8 cellular contexts compared by ENCODE assay signal in genomic region chr13:72221276-72221962, GRCh38.
A peak's percentile ranks its signal among the peaks of the same experiment; 100 is the strongest.
DNase-seq lines count a peak whose midpoint lies in the region; ATAC-seq, FAIRE-seq and TF ChIP-seq lines count a peak whose summit lies in the region.

No MANE protein-coding gene starts in this region.

- peak; percentile 67 for ATAC-seq in GM19395 (IDR thresholded peaks at IDR 0.05; ENCODE audit: unreplicated experiment)
- no peak for ATAC-seq in GM19452 (IDR thresholded peaks at IDR 0.05; ENCODE audit: unreplicated experiment)

- CTCF ChIA-PET in A673 (lab: Charles Lee), result no interaction called here

- H2AFZ ChIP-seq in neural cell (ENCODE audit: low read depth, low read length), result no peak overlapping the region

- H3K9ac ChIP-seq in neural cell (ENCODE audit: low read length), result no peak overlapping the region

- FAIRE-seq in frontal cortex (lab: Jason Lieb, UNC), result no peak

- H3K27me3 ChIP-seq in A673 (replicated peaks; ENCODE audit: insufficient read depth, low read depth, low read length, poor library complexity), result no peaks in the 10 kb centered on the region
- no peaks in the 10 kb centered on the region for H3K27me3 ChIP-seq in MG63
- no peaks in the 10 kb centered on the region for H3K27me3 ChIP-seq in neural cell (ENCODE audit: insufficient read depth, low read depth, low read length)

- DNase-seq in A673 (ENCODE audit: low spot score), result peak; percentile 40
- peak; percentile 25 for DNase-seq in MG63
- peak; percentile 19 to 70 for DNase-seq in T47D (ENCODE audit: low read depth in 1 of 2, low spot score in 1 of 2)
- no peak for DNase-seq in midbrain (lab: John Stamatoyannopoulos, UW)
- no peak for DNase-seq in frontal cortex (ENCODE audit: low spot score in 2 of 2)

- no peaks in the 10 kb centered on the region for H3K9me2 ChIP-seq in neural cell (ENCODE audit: insufficient read depth, low read length)

- no peak overlapping the region for H3K4me2 ChIP-seq in neural cell (ENCODE audit: low read length)

- POLR2A ChIA-PET in A673 (lab: Charles Lee; ENCODE audit: low non-redundant PET), result no interaction called here

- no peak for TF ChIP-seq EP300 in neural cell (conservative IDR thresholded peaks at IDR 0.05; ENCODE audit: poor library complexity, severe bottlenecking)

- TF ChIP-seq RAD21 in neural cell (conservative IDR thresholded peaks at IDR 0.05), result no peak

- H3K4me1 ChIP-seq in A673 (ENCODE audit: insufficient read depth, low read length, poor library complexity, severe bottlenecking), result no peaks in the 10 kb centered on the region

- no peaks in the 10 kb centered on the region for H3K79me2 ChIP-seq in neural cell (replicated peaks; ENCODE audit: insufficient read depth, low read length)

- no peaks in the 10 kb centered on the region for H3K9me3 ChIP-seq in A673 (ENCODE audit: low read depth, low read length, poor library complexity, severe bottlenecking)
- H3K9me3 ChIP-seq in MG63, result no peaks in the 10 kb centered on the region
- no peaks in the 10 kb centered on the region for H3K9me3 ChIP-seq in neural cell (ENCODE audit: low read length)

- TF ChIP-seq CTCF in A673 (conservative IDR thresholded peaks at IDR 0.05; ENCODE audit: low read depth, low read length), result peak; percentile 86
- TF ChIP-seq CTCF in neural cell (IDR thresholded peaks at IDR 0.05; ENCODE audit: poor library complexity, severe bottlenecking), result peak; percentile 29

- no peaks in the 10 kb centered on the region for H3K36me3 ChIP-seq in A673 (ENCODE audit: insufficient read depth, low read length, poor library complexity, severe bottlenecking)
- H3K36me3 ChIP-seq in MG63, result no peaks in the 10 kb centered on the region
- H3K36me3 ChIP-seq in neural cell (ENCODE audit: insufficient read depth, low read length), result no peaks in the 10 kb centered on the region

- no TSS peak for BruUV-seq in A673 (replicated peaks; lab: Mats Ljungman, UMichigan)

- no peak overlapping the region for H3K4me3 ChIP-seq in A673 (ENCODE audit: low read depth, low read length, poor library complexity, severe bottlenecking)
- H3K4me3 ChIP-seq in MG63, result no peak overlapping the region
- H3K4me3 ChIP-seq in neural cell (ENCODE audit: low read length), result no peak overlapping the region

- intact Hi-C loops in A673 (cut with micrococcal nuclease; ENCODE audit: unreplicated experiment), result no loop called here

- in situ Hi-C loops in T47D (cut with HindIII; ENCODE audit: low pct_unique_long_range_greater_than_20kb, low sequenced_read_pairs), result no loop called here

- H4K20me1 ChIP-seq in neural cell (ENCODE audit: insufficient read depth), result no peaks in the 10 kb centered on the region

- H3F3A ChIP-seq in neural cell (ENCODE audit: insufficient read depth, low read length, poor library complexity, severe bottlenecking), result no peaks in the 10 kb centered on the region

- H3K27ac ChIP-seq in A673 (ENCODE audit: low read depth, low read length, poor library complexity, severe bottlenecking) (no peak overlapping the region), neural cell (ENCODE audit: low read length) (no peak overlapping the region)

TF ChIP-seq in neural cell, 6 proteins besides CTCF, POLR2A, EP300 and RAD21:
- TF ChIP-seq REST (IDR thresholded peaks at IDR 0.05; ENCODE audit: borderline replicate concordance), result no peak
- TF ChIP-seq EZH2 (IDR thresholded peaks at IDR 0.05; ENCODE audit: borderline replicate concordance, insufficient read depth, low read length, poor library complexity, severe bottlenecking), result no peak
- no peak for TF ChIP-seq MXI1 (conservative IDR thresholded peaks at IDR 0.05; ENCODE audit: poor library complexity, severe bottlenecking)

Comparison
In these comparisons a context has a peak if more than half of its experiments do, and no peak if none do; other contexts are left out.
1. DNase-seq: peak in A673 (single experiment), MG63 (single experiment) and T47D (2 of 2); none in midbrain (single experiment) and frontal cortex (0 of 2).